1 cellular context compared by ENCODE assay signal in the genomic region with DNA sequence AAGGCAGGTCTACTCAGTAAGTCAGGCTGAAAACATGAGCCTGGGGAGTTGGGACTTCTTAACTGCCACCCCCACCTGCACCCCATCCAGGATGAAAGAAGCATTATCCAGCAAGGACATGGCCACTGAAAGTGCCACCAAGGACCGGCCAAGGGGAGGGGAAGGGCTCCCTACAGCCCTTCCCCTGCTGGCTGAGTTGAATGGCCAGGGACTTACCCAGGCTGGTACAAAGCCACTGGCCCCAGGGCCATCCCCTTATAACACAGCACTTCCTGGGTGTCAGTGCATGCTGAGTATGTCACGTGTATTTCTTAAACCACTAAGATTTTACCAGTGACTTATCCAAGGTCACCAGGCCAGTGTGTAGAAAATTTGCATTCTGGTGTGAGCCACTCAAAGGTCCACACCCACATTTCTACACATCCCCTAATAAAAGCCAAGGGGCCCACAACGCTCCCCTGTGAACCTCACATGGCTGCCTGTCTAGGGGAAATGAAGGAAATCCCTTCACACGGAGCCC.
TF ChIP-seq lines count a peak whose summit lies in the region.

No MANE protein-coding gene starts in this region.

TF ChIP-seq in GM12878, 131 proteins besides CTCF, POLR2A, EP300 and RAD21 (continued from another document):
- TF ChIP-seq, protein P1, sequence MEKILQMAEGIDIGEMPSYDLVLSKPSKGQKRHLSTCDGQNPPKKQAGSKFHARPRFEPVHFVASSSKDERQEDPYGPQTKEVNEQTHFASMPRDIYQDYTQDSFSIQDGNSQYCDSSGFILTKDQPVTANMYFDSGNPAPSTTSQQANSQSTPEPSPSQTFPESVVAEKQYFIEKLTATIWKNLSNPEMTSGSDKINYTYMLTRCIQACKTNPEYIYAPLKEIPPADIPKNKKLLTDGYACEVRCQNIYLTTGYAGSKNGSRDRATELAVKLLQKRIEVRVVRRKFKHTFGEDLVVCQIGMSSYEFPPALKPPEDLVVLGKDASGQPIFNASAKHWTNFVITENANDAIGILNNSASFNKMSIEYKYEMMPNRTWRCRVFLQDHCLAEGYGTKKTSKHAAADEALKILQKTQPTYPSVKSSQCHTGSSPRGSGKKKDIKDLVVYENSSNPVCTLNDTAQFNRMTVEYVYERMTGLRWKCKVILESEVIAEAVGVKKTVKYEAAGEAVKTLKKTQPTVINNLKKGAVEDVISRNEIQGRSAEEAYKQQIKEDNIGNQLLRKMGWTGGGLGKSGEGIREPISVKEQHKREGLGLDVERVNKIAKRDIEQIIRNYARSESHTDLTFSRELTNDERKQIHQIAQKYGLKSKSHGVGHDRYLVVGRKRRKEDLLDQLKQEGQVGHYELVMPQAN (conservative IDR thresholded peaks at IDR 0.05): peak; percentile 66; the same call in 1 of the 2 replicates
- no peak for TF ChIP-seq NRF1 (conservative IDR thresholded peaks at IDR 0.05; ENCODE audit: low read depth, low read length)
- TF ChIP-seq MXI1 (IDR thresholded peaks at IDR 0.05; ENCODE audit: low read depth, low read length): peak; percentile 15
- TF ChIP-seq KLF5 (IDR thresholded peaks at IDR 0.05; ENCODE audit: partially characterized antibody): peak; percentile 26
- 0 out of 2 replicates have a peak, but pooled peaks have one; percentile 9 for TF ChIP-seq IKZF1 (conservative IDR thresholded peaks at IDR 0.05)
- peak; percentile 34; the same call in 1 of the 2 replicates for TF ChIP-seq MTA2 (IDR thresholded peaks at IDR 0.05; ENCODE audit: low read depth)
- TF ChIP-seq ETV6 (conservative IDR thresholded peaks at IDR 0.05 in 1 of 2, IDR thresholded peaks at IDR 0.05 in 1 of 2; ENCODE audit: borderline replicate concordance in 1 of 2, low read depth in 1 of 2): peak in 1 of 2 experiments; percentile 17; a peak in 1 of 4 replicates
- TF ChIP-seq IKZF2 (IDR thresholded peaks at IDR 0.05): peak; percentile 16 to 49; a peak in 1 of 4 replicates
- 0 out of 2 replicates have a peak, but pooled peaks have one; percentile 12 for TF ChIP-seq TCF12 (IDR thresholded peaks at IDR 0.05; ENCODE audit: low read depth, low read length)
- 0 out of 2 replicates have a peak, but pooled peaks have one; percentile 35 for TF ChIP-seq NBN (IDR thresholded peaks at IDR 0.05)
- TF ChIP-seq YY1 (IDR thresholded peaks at IDR 0.05; ENCODE audit: low read depth, low read length): peak; percentile 71
- TF ChIP-seq, protein P2, sequence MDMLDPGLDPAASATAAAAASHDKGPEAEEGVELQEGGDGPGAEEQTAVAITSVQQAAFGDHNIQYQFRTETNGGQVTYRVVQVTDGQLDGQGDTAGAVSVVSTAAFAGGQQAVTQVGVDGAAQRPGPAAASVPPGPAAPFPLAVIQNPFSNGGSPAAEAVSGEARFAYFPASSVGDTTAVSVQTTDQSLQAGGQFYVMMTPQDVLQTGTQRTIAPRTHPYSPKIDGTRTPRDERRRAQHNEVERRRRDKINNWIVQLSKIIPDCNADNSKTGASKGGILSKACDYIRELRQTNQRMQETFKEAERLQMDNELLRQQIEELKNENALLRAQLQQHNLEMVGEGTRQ (IDR thresholded peaks at IDR 0.05; ENCODE audit: borderline replicate concordance, low read depth, low read length): peak; percentile 56
- TF ChIP-seq ATF7 (IDR thresholded peaks at IDR 0.05; ENCODE audit: low read depth): peak; percentile 48
- 0 out of 2 replicates have a peak, but pooled peaks have one; percentile 11 for TF ChIP-seq TBL1XR1 (IDR thresholded peaks at IDR 0.05; ENCODE audit: low read depth, low read length)
- TF ChIP-seq SMAD1 (IDR thresholded peaks at IDR 0.05; ENCODE audit: low read depth, partially characterized antibody): peak; percentile 66
- no peak for TF ChIP-seq GABPA (IDR thresholded peaks at IDR 0.05; ENCODE audit: low read depth)
- TF ChIP-seq, protein P3, sequence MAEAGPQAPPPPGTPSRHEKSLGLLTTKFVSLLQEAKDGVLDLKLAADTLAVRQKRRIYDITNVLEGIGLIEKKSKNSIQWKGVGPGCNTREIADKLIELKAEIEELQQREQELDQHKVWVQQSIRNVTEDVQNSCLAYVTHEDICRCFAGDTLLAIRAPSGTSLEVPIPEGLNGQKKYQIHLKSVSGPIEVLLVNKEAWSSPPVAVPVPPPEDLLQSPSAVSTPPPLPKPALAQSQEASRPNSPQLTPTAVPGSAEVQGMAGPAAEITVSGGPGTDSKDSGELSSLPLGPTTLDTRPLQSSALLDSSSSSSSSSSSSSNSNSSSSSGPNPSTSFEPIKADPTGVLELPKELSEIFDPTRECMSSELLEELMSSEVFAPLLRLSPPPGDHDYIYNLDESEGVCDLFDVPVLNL (IDR thresholded peaks at IDR 0.05; ENCODE audit: low read depth, low read length): no peak
